In the genomic region with DNA sequence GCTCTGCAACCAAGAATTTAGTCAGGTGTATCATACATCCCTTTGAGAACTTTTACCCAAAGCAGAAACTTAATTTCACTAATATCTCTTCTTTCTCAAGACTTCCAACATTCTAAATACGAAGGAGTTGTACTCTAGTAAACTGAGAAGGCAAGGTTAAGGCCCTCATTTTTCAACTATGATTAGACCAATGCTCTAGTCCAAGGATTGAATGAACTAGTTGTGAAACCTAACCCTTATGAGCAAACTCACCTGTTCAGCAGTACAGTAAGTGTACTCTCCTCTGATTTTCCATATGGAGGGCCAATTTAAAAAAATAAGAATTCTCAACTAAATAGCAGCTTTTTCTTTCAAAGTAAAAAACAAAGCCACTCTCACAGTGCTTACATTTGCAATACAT, we compare ENCODE assay signal across 8 cellular contexts.
"Had no signal": no experiment of that assay in that cellular context is flagged by ENCODE, and none has a peak within 500 bp of the region (broad histone marks: within the 10 kb centered on the region; RNA-seq: fewer than 3 reads in every experiment).

No MANE protein-coding gene starts in this region.

- H3K4me3 ChIP-seq: GM12878 had no signal

- FAIRE-seq: G401.6, GM12878, GM12891, GM12892, GM18507, GM19239 had no signal

- DNase-seq: GDM1, GF-D8 had no signal

- ATAC-seq: GM12878 had no signal
